8 cellular contexts compared by ENCODE assay signal in the genomic region with DNA sequence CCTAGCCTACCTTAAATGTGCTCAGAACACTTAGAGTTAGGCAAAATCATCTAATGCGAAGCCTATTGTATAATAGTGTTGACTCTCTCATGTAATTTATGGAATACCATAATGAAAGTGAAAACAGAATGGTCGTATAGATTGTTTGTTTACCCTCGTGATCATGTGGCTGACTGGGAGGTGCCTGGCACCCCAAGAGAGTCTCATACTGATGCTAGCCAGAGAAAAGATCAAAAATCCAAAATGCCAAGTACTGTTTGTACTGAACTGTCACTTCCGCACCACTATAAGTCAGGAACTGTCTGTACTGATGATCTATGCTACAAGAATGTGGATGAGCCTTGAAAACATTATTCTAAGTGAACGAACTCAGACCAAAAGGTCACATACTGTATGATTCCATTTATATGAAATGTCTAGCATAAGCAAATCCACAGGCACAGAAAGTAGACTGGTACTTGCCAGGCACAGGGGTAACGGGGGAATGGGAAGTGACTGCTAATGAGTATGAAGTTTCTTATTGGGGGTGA. TPM values are rescaled to one million over a fixed set of nuclear protein-coding genes. Genes with fewer than 3 reads are reported as not detected.
DNase-seq lines count a peak whose midpoint lies in the region; FAIRE-seq and TF ChIP-seq lines count a peak whose summit lies in the region.

No MANE protein-coding gene starts in this region.

- H3K4me1 ChIP-seq in right atrium auricular region (peaks cover 0 to 96% of the 10 kb centered on the region in 2 donors), smooth muscle cell (ENCODE audit: low read depth) (peaks cover 38% of the 10 kb centered on the region)

- H4K20me1 ChIP-seq in smooth muscle cell (ENCODE audit: low read depth), result peaks cover 4% of the 10 kb centered on the region

- H3K9ac ChIP-seq in smooth muscle cell (ENCODE audit: low read depth), result peak overlapping the region; percentile 70

- peaks cover 38% of the 10 kb centered on the region for H3K36me3 Mint-ChIP-seq in activated naive CD4-positive, alpha-beta T cell treated with anti-CD3 and anti-CD28 coated beads, Interleukin-2, amount 10 ng/mL, durations not matched to agents 7 days and 5 days

- peaks cover 49% of the 10 kb centered on the region for H3F3A ChIP-seq in smooth muscle cell (ENCODE audit: low read depth)

- peak overlapping the region; percentile 5 for H3K4me3 Mint-ChIP-seq in activated naive CD4-positive, alpha-beta T cell treated with anti-CD3 and anti-CD28 coated beads, Interleukin-2, amount 10 ng/mL, durations not matched to agents 7 days and 5 days

- H3K27ac ChIP-seq in angular gyrus (ENCODE audit: low read depth, low read length) (peak overlapping the region; percentile 98), right atrium auricular region (peak overlapping the region; percentile 81 to 82), smooth muscle cell (ENCODE audit: low read depth) (peak overlapping the region; percentile 94)

- WGBS in smooth muscle cell (ENCODE audit: low lambda C conversion rate), result 23% methylated on average over 6 of the region's 6 CpGs

- no peaks in the 10 kb centered on the region for H3K27me3 Mint-ChIP-seq in activated naive CD4-positive, alpha-beta T cell treated with anti-CD3 and anti-CD28 coated beads, Interleukin-2, amount 10 ng/mL, durations not matched to agents 7 days and 5 days

- DNase-seq in activated naive CD4-positive, alpha-beta T cell treated with anti-CD3 and anti-CD28 coated beads, Interleukin-2, amount 10 ng/mL, durations not matched to agents 7 days and 5 days, result no peak
- DNase-seq in activated naive CD4-positive, alpha-beta T cell treated with anti-CD3 and anti-CD28 coated beads, Interleukin-2, amount 50 U/mL, for 16 hours, result no peak
- no peak for DNase-seq in right atrium auricular region (ENCODE audit: low spot score)
- DNase-seq in smooth muscle cell (lab: John Stamatoyannopoulos, UW; ENCODE audit: unreplicated experiment), result no peak
- no peak for DNase-seq in activated CD4-positive, CD25-positive, alpha-beta regulatory T cell treated with anti-CD3 and anti-CD28 coated beads, Interleukin-2, amount 50 U/mL, for 72 hours
- DNase-seq in frontal cortex (ENCODE audit: low spot score in 2 of 2), result no peak
- DNase-seq in effector CD8-positive, alpha-beta T cell (lab: John Stamatoyannopoulos, UW), result no peak

- no peak for FAIRE-seq in frontal cortex (lab: Jason Lieb, UNC)

- H3K4me1 Mint-ChIP-seq in activated naive CD4-positive, alpha-beta T cell treated with anti-CD3 and anti-CD28 coated beads, Interleukin-2, amount 10 ng/mL, durations not matched to agents 7 days and 5 days, result peaks cover 28% of the 10 kb centered on the region

- H3K36me3 ChIP-seq in right atrium auricular region, result no peaks in the 10 kb centered on the region
- H3K36me3 ChIP-seq in smooth muscle cell (ENCODE audit: low read depth), result peaks cover 4% of the 10 kb centered on the region

- H2AFZ ChIP-seq in smooth muscle cell (ENCODE audit: low read depth), result no peak overlapping the region

- no peaks in the 10 kb centered on the region for H3K9me3 Mint-ChIP-seq in activated naive CD4-positive, alpha-beta T cell treated with anti-CD3 and anti-CD28 coated beads, Interleukin-2, amount 10 ng/mL, durations not matched to agents 7 days and 5 days

- peak overlapping the region; percentile 79 for H3K4me2 ChIP-seq in smooth muscle cell

- CTCF ChIA-PET in activated naive CD4-positive, alpha-beta T cell treated with anti-CD3 and anti-CD28 coated beads, Interleukin-2, amount 10 ng/mL, durations not matched to agents 7 days and 5 days (lab: Charles Lee), result interaction anchor here (1.3 kb wide), 1 partner anchor 50 kb away, joined by 4 read pairs; no protein-coding TSS in a partner anchor

- no peaks in the 10 kb centered on the region for H3K9me3 ChIP-seq in right atrium auricular region
- no peaks in the 10 kb centered on the region for H3K9me3 ChIP-seq in smooth muscle cell (replicated peaks; ENCODE audit: low read depth)

- H3K4me3 ChIP-seq in right atrium auricular region (no peak overlapping the region), smooth muscle cell (peak overlapping the region; percentile 21)

- peak overlapping the region; percentile 42 for H3K27ac Mint-ChIP-seq in activated naive CD4-positive, alpha-beta T cell treated with anti-CD3 and anti-CD28 coated beads, Interleukin-2, amount 10 ng/mL, durations not matched to agents 7 days and 5 days

- no peak for TF ChIP-seq CTCF in right atrium auricular region (IDR thresholded peaks at IDR 0.05)
- TF ChIP-seq CTCF in smooth muscle cell (IDR thresholded peaks at IDR 0.05; ENCODE audit: borderline replicate concordance, insufficient read depth, poor library complexity, severe bottlenecking), result no peak

- H3K27me3 ChIP-seq in right atrium auricular region (no peaks in the 10 kb centered on the region), smooth muscle cell (ENCODE audit: low read depth) (no peaks in the 10 kb centered on the region)

- H3K79me2 ChIP-seq in smooth muscle cell (ENCODE audit: low read depth), result peaks cover 71% of the 10 kb centered on the region

RNA-seq across cellular contexts. Expression of a gene that starts 22.4 kb away (rescaled TPM):
- 10 to 100 TPM; 22.0 to 35.3 TPM for total RNA-seq in right atrium auricular region
- total RNA-seq in smooth muscle cell, result 22.7 and 24.1 TPM in 2 replicates
- 14.7 and 15.2 TPM in 2 replicates for polyA plus RNA-seq in smooth muscle cell
- total RNA-seq in frontal cortex, result 36.7 TPM
